1 cellular context compared by ENCODE assay signal in genomic region chr12:104108755-104109445, GRCh38.
TF ChIP-seq lines count a peak whose summit lies in the region.

No MANE protein-coding gene starts in this region.

TF ChIP-seq in K562, 482 proteins besides CTCF, POLR2A, EP300 and RAD21 (continues in another document):
- TF ChIP-seq FIP1L1 (IDR thresholded peaks at IDR 0.05; ENCODE audit: low read depth, low read length, poor library complexity, severe bottlenecking) = no peak
- TF ChIP-seq ARID1B (IDR thresholded peaks at IDR 0.05) = no peak
- no peak for TF ChIP-seq POU5F1 (IDR thresholded peaks at IDR 0.05; ENCODE audit: borderline replicate concordance, low read depth, low read length, partially characterized antibody)
- TF ChIP-seq ZNF830 (CRISPR knock-in tag; IDR thresholded peaks at IDR 0.05) = no peak
- TF ChIP-seq MCM7 (IDR thresholded peaks at IDR 0.05) = no peak
- TF ChIP-seq RBM17 (IDR thresholded peaks at IDR 0.05; ENCODE audit: borderline replicate concordance, low read depth, low read length) = no peak
- TF ChIP-seq CREM (IDR thresholded peaks at IDR 0.05; ENCODE audit: low read depth) = 0 out of 2 replicates have a peak, but pooled peaks have one; percentile 14
- TF ChIP-seq SMC3 (conservative IDR thresholded peaks at IDR 0.05; ENCODE audit: insufficient read depth, low read depth, low read length) = peak; percentile 86
- no peak for TF ChIP-seq U2AF2 (optimal IDR thresholded peaks at IDR 0.05; ENCODE audit: low read depth, low read length)
- no peak for TF ChIP-seq ZNF408 (CRISPR knock-in tag; IDR thresholded peaks at IDR 0.05; ENCODE audit: low read depth)
- TF ChIP-seq ZNF274 (IDR thresholded peaks at IDR 0.05; ENCODE audit: borderline replicate concordance, low read depth, low read length) = no peak
- TF ChIP-seq ATF4 (CRISPR knock-in tag; IDR thresholded peaks at IDR 0.05) = no peak
- 0 out of 2 replicates have a peak, but pooled peaks have one; percentile 18 for TF ChIP-seq SMARCA4 (IDR thresholded peaks at IDR 0.05)
- no peak for TF ChIP-seq IRF2 (CRISPR knock-in tag; IDR thresholded peaks at IDR 0.05)
- no peak for TF ChIP-seq HMG20B (CRISPR knock-in tag; IDR thresholded peaks at IDR 0.05)
- no peak for TF ChIP-seq GTF2A2 (tag; IDR thresholded peaks at IDR 0.05)
- no peak for TF ChIP-seq GATAD2A (IDR thresholded peaks at IDR 0.05)
- TF ChIP-seq ZNF124 (CRISPR knock-in tag; IDR thresholded peaks at IDR 0.05) = no peak
- no peak for TF ChIP-seq NONO (IDR thresholded peaks at IDR 0.05; ENCODE audit: low read depth in 2 of 2, low read length in 1 of 2)
- TF ChIP-seq E2F6 (IDR thresholded peaks at IDR 0.05; ENCODE audit: borderline replicate concordance in 1 of 2, extremely low read depth in 1 of 2, insufficient read depth in 1 of 2, insufficient read length in 1 of 2, low read depth in 1 of 2, low read length in 1 of 2, poor library complexity in 1 of 2, severe bottlenecking in 1 of 2) = no peak
- TF ChIP-seq MED1 (CRISPR knock-in tag; IDR thresholded peaks at IDR 0.05; ENCODE audit: borderline replicate concordance) = no peak
- TF ChIP-seq ZNF121 (CRISPR knock-in tag; conservative IDR thresholded peaks at IDR 0.05) = no peak
- TF ChIP-seq AFF1 (IDR thresholded peaks at IDR 0.05; ENCODE audit: low read depth in 1 of 2, partially characterized antibody in 2 of 2) = no peak
- TF ChIP-seq ZNF639 (CRISPR knock-in tag; conservative IDR thresholded peaks at IDR 0.05 in 1 of 2, IDR thresholded peaks at IDR 0.05 in 1 of 2) = no peak
- no peak for TF ChIP-seq ETS2 (tag; IDR thresholded peaks at IDR 0.05; ENCODE audit: borderline replicate concordance, poor library complexity, severe bottlenecking)
- no peak for TF ChIP-seq ZNF696 (CRISPR knock-in tag; conservative IDR thresholded peaks at IDR 0.05)
- TF ChIP-seq BCOR (IDR thresholded peaks at IDR 0.05) = no peak
- TF ChIP-seq MBD2 (IDR thresholded peaks at IDR 0.05; ENCODE audit: borderline replicate concordance, low read depth) = no peak
- peak; percentile 40 for TF ChIP-seq EGR1 (conservative IDR thresholded peaks at IDR 0.05)
- TF ChIP-seq GATA2 (CRISPR knock-in tag; IDR thresholded peaks at IDR 0.05) = peak; percentile 95
- TF ChIP-seq KLF16 (IDR thresholded peaks at IDR 0.05) = peak; percentile 9; the same call in 1 of the 2 replicates
- TF ChIP-seq GTF2E2 (tag; IDR thresholded peaks at IDR 0.05) = no peak
- no peak for TF ChIP-seq CEBPZ (IDR thresholded peaks at IDR 0.05; ENCODE audit: borderline replicate concordance, low read depth, low read length)
- no peak for TF ChIP-seq IFI16 (CRISPR knock-in tag; IDR thresholded peaks at IDR 0.05)
- no peak for TF ChIP-seq GABPA (tag; conservative IDR thresholded peaks at IDR 0.05; ENCODE audit: low read depth)
- TF ChIP-seq ZNF644 (tag; IDR thresholded peaks at IDR 0.05; ENCODE audit: low read depth) = no peak
- TF ChIP-seq MBD1 (CRISPR knock-in tag; IDR thresholded peaks at IDR 0.05) = no peak
- no peak for TF ChIP-seq MEIS2 (IDR thresholded peaks at IDR 0.05; ENCODE audit: partially characterized antibody)
- no peak for TF ChIP-seq ADNP (tag; IDR thresholded peaks at IDR 0.05)
- TF ChIP-seq SRSF7 (optimal IDR thresholded peaks at IDR 0.05; ENCODE audit: low read depth, low read length) = no peak
- peak; percentile 44; the same call in 1 of the 2 replicates for TF ChIP-seq SOX6 (IDR thresholded peaks at IDR 0.05)
- no peak for TF ChIP-seq HES1 (IDR thresholded peaks at IDR 0.05; ENCODE audit: low read depth)
- TF ChIP-seq MTA2 (IDR thresholded peaks at IDR 0.05; ENCODE audit: low read depth) = no peak
- TF ChIP-seq ID3 (CRISPR knock-in tag; IDR thresholded peaks at IDR 0.05) = no peak
- no peak for TF ChIP-seq ID3 (tag; IDR thresholded peaks at IDR 0.05)
- TF ChIP-seq PHF21A (IDR thresholded peaks at IDR 0.05; ENCODE audit: borderline replicate concordance, low read depth) = no peak
- no peak for TF ChIP-seq HMG20A (CRISPR knock-in tag; conservative IDR thresholded peaks at IDR 0.05)
- peak; percentile 33; the same call in 1 of the 2 replicates for TF ChIP-seq MYC (IDR thresholded peaks at IDR 0.05; ENCODE audit: low read depth, low read length)
- TF ChIP-seq MYC (CRISPR knock-in tag; IDR thresholded peaks at IDR 0.05; ENCODE audit: borderline replicate concordance, low read depth) = no peak
- no peak for TF ChIP-seq BCL6 (CRISPR knock-in tag; IDR thresholded peaks at IDR 0.05)
- TF ChIP-seq POLR2AphosphoS2 (IDR thresholded peaks at IDR 0.05; ENCODE audit: low read length) = no peak
- no peak for TF ChIP-seq SMARCE1 (IDR thresholded peaks at IDR 0.05)
